1 cellular context compared by ENCODE assay signal in genomic region chr2:137824501-137824900, GRCh38.
TF ChIP-seq lines count a peak whose summit lies in the region.

No MANE protein-coding gene starts in this region.

TF ChIP-seq in H1, 55 proteins besides CTCF, POLR2A, EP300 and RAD21:
- TF ChIP-seq MAFK (IDR thresholded peaks at IDR 0.05; ENCODE audit: low read depth, low read length) (no peak), RXRA (IDR thresholded peaks at IDR 0.05; ENCODE audit: insufficient read depth, low read depth, low read length) (no peak), NANOG (IDR thresholded peaks at IDR 0.05; ENCODE audit: insufficient read depth, low read depth, low read length, poor library complexity, severe bottlenecking) (no peak), HDAC6 (IDR thresholded peaks at IDR 0.05; ENCODE audit: low read depth, low read length) (no peak)
